Comparison of ENCODE assay signal across 8 cellular contexts in genomic region chr1:154272999-154273563, GRCh38. TPM values are rescaled to one million over a fixed set of nuclear protein-coding genes. Genes with fewer than 3 reads are reported as not detected.
DNase-seq lines count a peak whose midpoint lies in the region; ATAC-seq and TF ChIP-seq lines count a peak whose summit lies in the region.

No MANE protein-coding gene starts in this region.

- H3K4me1 ChIP-seq in SJCRH30 = no peaks in the 10 kb centered on the region
- peaks cover 6% of the 10 kb centered on the region for H3K4me1 ChIP-seq in fibroblast of lung (ENCODE audit: control insufficient read depth, extremely low read depth, insufficient read depth, low read length)
- peaks cover 2 to 4% of the 10 kb centered on the region in 2 experiments for H3K4me1 ChIP-seq in trophoblast cell (ENCODE audit: control insufficient read depth in 1 of 2, insufficient read depth in 2 of 2, low read length in 2 of 2)

- peak overlapping the region; percentile 84 for H2AK5ac ChIP-seq in trophoblast cell (ENCODE audit: low read length)

- no peak for ATAC-seq in GM21360 (IDR thresholded peaks at IDR 0.05; ENCODE audit: unreplicated experiment)

- H3K36me3 ChIP-seq in SJCRH30 = peaks cover 7% of the 10 kb centered on the region; the same call in 1 of the 2 replicates
- H3K36me3 ChIP-seq in fibroblast of lung (ENCODE audit: control insufficient read depth, insufficient read depth, low read length) = peaks cover 9% of the 10 kb centered on the region
- peaks cover 28 to 36% of the 10 kb centered on the region in 2 experiments for H3K36me3 ChIP-seq in trophoblast cell (ENCODE audit: control insufficient read depth in 1 of 2, insufficient read depth in 2 of 2, low read length in 2 of 2)

- H3K18ac ChIP-seq in trophoblast cell (ENCODE audit: low read length) = peak overlapping the region; percentile 98

- H3K9me3 ChIP-seq in SJCRH30 (replicated peaks) (no peaks in the 10 kb centered on the region), fibroblast of lung (ENCODE audit: control insufficient read depth, insufficient read depth, low read depth, low read length) (no peaks in the 10 kb centered on the region), trophoblast cell (ENCODE audit: insufficient read depth, low read depth, low read length) (no peaks in the 10 kb centered on the region)

- no peak overlapping the region for H2BK12ac ChIP-seq in trophoblast cell (ENCODE audit: low read length)

- DNase-seq in ELF-1 (ENCODE audit: low read depth, low spot score) (peak; percentile 6), SJCRH30 (no peak), fibroblast of lung (ENCODE audit: low read depth in 2 of 2) (no peak), trophoblast cell (no peak), HK-2 (ENCODE audit: unreplicated experiment) (no peak), SKM-1 treated with dmso at 0.1 percent for 144 hours (lab: John Stamatoyannopoulos, UW; ENCODE audit: unreplicated experiment) (no peak), NCI-H524 (lab: John Stamatoyannopoulos, UW) (no peak)

- H3K79me1 ChIP-seq in trophoblast cell (ENCODE audit: low read length) = peaks cover 5% of the 10 kb centered on the region

- H3K27me3 ChIP-seq in SJCRH30 (no peaks in the 10 kb centered on the region), fibroblast of lung (ENCODE audit: control insufficient read depth, insufficient read depth, low read length) (no peaks in the 10 kb centered on the region), trophoblast cell (ENCODE audit: insufficient read depth, low read length) (no peaks in the 10 kb centered on the region)

- H3K27ac ChIP-seq in SJCRH30 (peak overlapping the region; percentile 41), fibroblast of lung (ENCODE audit: insufficient read depth, low read length) (peak overlapping the region; percentile 86), trophoblast cell (ENCODE audit: low read depth, low read length) (peak overlapping the region; percentile 52)

- H2BK120ac ChIP-seq in trophoblast cell (ENCODE audit: insufficient read depth, low read length, poor library complexity) = peak overlapping the region; percentile 87

- peak overlapping the region; percentile 70 for H3K4me3 ChIP-seq in SJCRH30
- H3K4me3 ChIP-seq in fibroblast of lung (replicated peaks in 1 of 4; ENCODE audit: control extremely low read depth in 1 of 4, insufficient read depth in 1 of 4, low read depth in 3 of 4, low read length in 4 of 4) = peak overlapping the region; percentile 79 to 90 (median 86)
- H3K4me3 ChIP-seq in trophoblast cell (ENCODE audit: low read depth, low read length) = peak overlapping the region; percentile 79

- peak overlapping the region; percentile 97 for H3K14ac ChIP-seq in trophoblast cell (ENCODE audit: low read length)

- H3K9ac ChIP-seq in fibroblast of lung (ENCODE audit: insufficient read depth, low read length) (peak overlapping the region; percentile 74), trophoblast cell (ENCODE audit: low read length) (peak overlapping the region; percentile 83)

- H2AFZ ChIP-seq in fibroblast of lung (ENCODE audit: low read length) = peak overlapping the region; percentile 73
- peak overlapping the region; percentile 86 for H2AFZ ChIP-seq in trophoblast cell (ENCODE audit: insufficient read depth, low read length, poor library complexity)

- peak overlapping the region; percentile 89 for H4K91ac ChIP-seq in trophoblast cell (ENCODE audit: low read depth, low read length)

- peak overlapping the region; percentile 57 for H2BK5ac ChIP-seq in trophoblast cell (ENCODE audit: low read depth, low read length, poor library complexity)

- H3K4me2 ChIP-seq in fibroblast of lung (ENCODE audit: extremely low read depth, insufficient read depth, low read length) = peak overlapping the region; percentile 82
- H3K4me2 ChIP-seq in trophoblast cell (ENCODE audit: low read length) = peak overlapping the region; percentile 71

- WGBS in trophoblast cell (ENCODE audit: extremely low coverage, insufficient coverage, insufficient read length) = no CpG with 5 or more reads among the region's 13 CpGs

- no peaks in the 10 kb centered on the region for H4K20me1 ChIP-seq in fibroblast of lung (ENCODE audit: control insufficient read depth, extremely low read depth, insufficient read depth, low read length)

- TF ChIP-seq CTCF in fibroblast of lung (conservative IDR thresholded peaks at IDR 0.05 in 1 of 2, IDR thresholded peaks at IDR 0.05 in 1 of 2; ENCODE audit: low read depth in 1 of 2, low read length in 2 of 2) = no peak

- peak overlapping the region; percentile 96 for H3K4ac ChIP-seq in trophoblast cell (ENCODE audit: low read depth, low read length)

- H3K79me2 ChIP-seq in fibroblast of lung (ENCODE audit: control insufficient read depth, insufficient read depth, low read length) (peaks cover 11% of the 10 kb centered on the region), trophoblast cell (ENCODE audit: control insufficient read depth, insufficient read depth, low read length, poor library complexity) (peaks cover 4% of the 10 kb centered on the region)

- peak overlapping the region; percentile 91 for H4K12ac ChIP-seq in trophoblast cell (ENCODE audit: low read depth, low read length)

- peak overlapping the region; percentile 98 for H4K8ac ChIP-seq in trophoblast cell (ENCODE audit: low read depth, low read length)

- no peak overlapping the region for H3K23ac ChIP-seq in trophoblast cell (ENCODE audit: low read length)

RNA-seq across cellular contexts. Expression of gene HAX1, which starts 0.7 kb away (rescaled TPM):
- total RNA-seq in SJCRH30 (2014; rRNA removed; shearing (Covaris generic)) = 59.6 and 66.5 TPM in 2 replicates
- total RNA-seq in fibroblast of lung = 127 and 152 TPM in 2 replicates
- 89.9 and 97.9 TPM in 2 replicates for polyA plus RNA-seq in fibroblast of lung
- polyA plus RNA-seq in fibroblast of lung (2012) = 98.9 and 106 TPM in 2 replicates
- 141 and 152 TPM in 2 replicates for polyA minus RNA-seq in fibroblast of lung (ENCODE audit: low replicate concordance)
- 65.1 and 69.2 TPM in 2 replicates for polyA plus RNA-seq in trophoblast cell (2013)

RNA-seq across cellular contexts. Expression of gene AQP10, which starts 47.8 kb away (rescaled TPM):
- not detected in 2 replicates for total RNA-seq in SJCRH30 (2014; rRNA removed; shearing (Covaris generic))
- not detected in 2 replicates for total RNA-seq in fibroblast of lung
- polyA plus RNA-seq in fibroblast of lung = not detected in 2 replicates
- polyA plus RNA-seq in fibroblast of lung (2012) = not detected in 2 replicates
- polyA minus RNA-seq in fibroblast of lung (ENCODE audit: low replicate concordance) = not detected in 2 replicates
- not detected in 2 replicates for polyA plus RNA-seq in trophoblast cell (2013)

RNA-seq across cellular contexts. Expression of gene ATP8B2, which starts 52.2 kb away (rescaled TPM):
- total RNA-seq in SJCRH30 (2014; rRNA removed; shearing (Covaris generic)) = 21.2 and 25.7 TPM in 2 replicates
- 177 and 205 TPM in 2 replicates for total RNA-seq in fibroblast of lung
- 96.7 and 101 TPM in 2 replicates for polyA plus RNA-seq in fibroblast of lung
- polyA plus RNA-seq in fibroblast of lung (2012) = 63.0 and 67.4 TPM in 2 replicates
- polyA minus RNA-seq in fibroblast of lung (ENCODE audit: low replicate concordance) = 171 and 175 TPM in 2 replicates
- polyA plus RNA-seq in trophoblast cell (2013) = 9.5 and 9.6 TPM in 2 replicates

RNA-seq across cellular contexts. Expression of gene UBAP2L, which starts 52.3 kb away (rescaled TPM):
- total RNA-seq in SJCRH30 (2014; rRNA removed; shearing (Covaris generic)) = 114 and 129 TPM in 2 replicates
- 37.5 and 51.9 TPM in 2 replicates for total RNA-seq in fibroblast of lung
- 180 and 235 TPM in 2 replicates for polyA plus RNA-seq in fibroblast of lung
- polyA plus RNA-seq in fibroblast of lung (2012) = 173 and 176 TPM in 2 replicates
- polyA minus RNA-seq in fibroblast of lung (ENCODE audit: low replicate concordance) = 274 and 314 TPM in 2 replicates
- 162 and 163 TPM in 2 replicates for polyA plus RNA-seq in trophoblast cell (2013)
